In the genomic region with DNA sequence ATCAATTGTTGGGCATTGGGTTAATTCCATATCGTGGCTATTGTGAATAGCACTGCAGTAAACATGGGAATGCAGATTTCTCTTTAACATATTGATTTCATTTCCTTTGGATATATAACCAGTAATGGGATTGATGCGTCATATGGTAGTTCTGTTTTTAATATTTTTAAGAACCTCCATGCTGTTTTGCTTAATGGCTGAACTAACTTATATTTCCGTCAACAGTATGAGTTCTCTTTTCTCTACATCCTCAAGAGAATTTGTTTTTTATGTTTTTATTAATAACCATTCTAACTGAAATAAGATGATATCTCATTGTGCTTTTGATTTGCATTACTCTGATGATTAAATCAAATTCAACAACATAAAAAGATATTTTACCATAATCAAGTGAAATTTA, we compare ENCODE assay signal across 1 cellular context.
TF ChIP-seq lines count a peak whose summit lies in the region.

No MANE protein-coding gene starts in this region.

TF ChIP-seq in H1, 55 proteins besides CTCF, POLR2A, EP300 and RAD21:
- TF ChIP-seq RNF2 (IDR thresholded peaks at IDR 0.05; ENCODE audit: borderline replicate concordance, low read depth, low read length, missing control alignments, poor library complexity, severe bottlenecking): no peak
- TF ChIP-seq ZNF274 (IDR thresholded peaks at IDR 0.05; ENCODE audit: borderline replicate concordance, extremely low read depth, low read length): peak; percentile 83
- TF ChIP-seq TCF12 (IDR thresholded peaks at IDR 0.05; ENCODE audit: low read depth, low read length): no peak
TF ChIP-seq in H1: peak in this region for 1.
